Comparison of ENCODE assay signal across 8 cellular contexts in the genomic region with DNA sequence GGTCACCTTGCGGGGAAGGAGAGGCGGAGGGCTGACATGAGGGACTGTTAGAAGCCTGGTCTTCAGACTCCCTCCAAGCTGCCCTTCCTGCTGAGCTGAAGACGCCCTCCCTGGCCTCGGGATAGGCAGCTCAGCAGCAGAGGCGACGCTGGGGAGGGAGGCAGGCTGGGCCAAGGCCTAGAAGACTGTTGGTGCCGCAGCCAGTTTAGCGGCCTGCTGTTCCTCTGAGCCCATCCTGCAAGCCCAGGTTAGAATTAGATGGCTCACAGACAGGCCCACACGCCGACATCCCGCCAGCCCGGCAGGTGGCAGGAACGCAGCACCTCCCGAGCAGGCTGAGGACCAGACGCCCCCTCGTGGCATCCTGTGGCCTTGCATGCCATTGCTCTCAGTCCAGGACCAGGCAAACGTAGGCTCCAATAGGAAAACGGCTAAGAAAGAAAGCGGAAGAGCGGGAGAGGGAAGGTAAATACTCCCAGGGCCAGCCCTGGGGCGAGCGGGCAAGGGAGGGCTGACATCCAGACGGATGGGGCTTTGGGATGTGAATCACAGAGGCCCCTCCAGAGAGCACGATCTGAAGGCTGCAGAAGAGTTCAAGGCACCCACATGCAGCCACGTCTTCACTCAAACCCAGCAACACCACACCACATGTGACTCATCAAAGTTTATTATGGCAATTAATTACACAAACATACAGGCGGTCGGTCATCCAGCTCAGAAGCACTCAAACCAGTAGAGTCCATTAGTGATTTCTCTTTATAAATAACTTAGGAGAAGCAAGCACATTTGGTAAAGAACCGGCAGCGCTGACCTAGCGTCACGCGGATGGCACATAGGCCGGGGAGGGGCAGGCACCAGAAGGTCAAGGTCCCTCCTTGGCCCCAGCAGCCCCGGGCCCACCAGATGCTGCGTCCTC. TPM values are rescaled to one million over a fixed set of nuclear protein-coding genes. Genes with fewer than 3 reads are reported as not detected.
DNase-seq lines count a peak whose midpoint lies in the region; ATAC-seq and TF ChIP-seq lines count a peak whose summit lies in the region.

No MANE protein-coding gene starts in this region.

- ATAC-seq in HG03521 (IDR thresholded peaks at IDR 0.05; ENCODE audit: unreplicated experiment) (peak; percentile 83), mucosa of descending colon (peak; percentile 97)
- ATAC-seq in effector memory CD8-positive, alpha-beta T cell (replicated peaks), result peak; percentile 94

- peaks cover 11% of the 10 kb centered on the region for H3K4me1 ChIP-seq in mucosa of descending colon (ENCODE audit: low read depth)

- TF ChIP-seq CTCF in AG04449 (IDR thresholded peaks at IDR 0.05; ENCODE audit: insufficient read depth, low read length, missing control alignments) (peak; percentile 100), mucosa of descending colon (IDR thresholded peaks at IDR 0.05) (peak; percentile 99)

- intact Hi-C loops in mucosa of descending colon (cut with DNase I, micrococcal nuclease), result loop anchor here in 1 of 2 donors (10.0 kb wide), 1 partner anchor 55 kb away; no protein-coding TSS in a partner anchor

- H3K9me3 ChIP-seq in mucosa of descending colon, result no peaks in the 10 kb centered on the region

- peaks cover 4 to 6% of the 10 kb centered on the region in 2 donors for H3K4me1 Mint-ChIP-seq in effector memory CD8-positive, alpha-beta T cell (ENCODE audit: low read depth in 2 of 2)

- H3K36me3 Mint-ChIP-seq in effector memory CD8-positive, alpha-beta T cell (ENCODE audit: insufficient read depth), result peaks cover 50% of the 10 kb centered on the region

- DNase-seq in AG04449 (ENCODE audit: low read depth, low spot score), result peak; percentile 65
- DNase-seq in GM19240 (ENCODE audit: insufficient read length, low spot score), result peak; percentile 99
- peak; percentile 84 to 89 for DNase-seq in activated CD4-positive, alpha-beta T cell treated with anti-CD3 and anti-CD28 coated beads, Interleukin-2, amount 50 U/mL, for 24 hours (ENCODE audit: low read depth in 1 of 2, low spot score in 1 of 2)
- DNase-seq in effector memory CD8-positive, alpha-beta T cell, result peak; percentile 85 to 90 (median 87)
- DNase-seq in mucosa of descending colon, result peak; percentile 90 to 94 (median 94)
- DNase-seq in stimulated activated CD8-positive, alpha-beta memory T cell treated with anti-CD3 and anti-CD28 coated beads, Interleukin-4, amount 100 ng/mL, for 1 hour (ENCODE audit: low read depth in 2 of 2, low spot score in 1 of 2), result peak; percentile 81 to 84
- DNase-seq in NCI-H774 (lab: John Stamatoyannopoulos, UW), result no peak

- peak overlapping the region; percentile 41 to 49 for H3K4me3 Mint-ChIP-seq in effector memory CD8-positive, alpha-beta T cell

- no peaks in the 10 kb centered on the region for H3K9me3 Mint-ChIP-seq in effector memory CD8-positive, alpha-beta T cell

- H3K36me3 ChIP-seq in mucosa of descending colon (ENCODE audit: low read depth), result no peaks in the 10 kb centered on the region

- POLR2A ChIA-PET in AG04449 (lab: Yijun Ruan, JAX), result no interaction called here

- H3K27me3 Mint-ChIP-seq in effector memory CD8-positive, alpha-beta T cell, result no peaks in the 10 kb centered on the region

- H3K4me3 ChIP-seq in AG04449 (ENCODE audit: low read depth, low read length) (peak overlapping the region; percentile 36), mucosa of descending colon (no peak overlapping the region)

- CTCF ChIA-PET in AG04449 (lab: Yijun Ruan, JAX), result interaction anchor here (0.6 to 5.2 kb wide), 29 partner anchors 10 to 354 kb away, joined by 3 to 65 read pairs (median 5); a partner anchor contains a TSS

- peak overlapping the region; percentile 53 to 83 for H3K27ac Mint-ChIP-seq in effector memory CD8-positive, alpha-beta T cell

RNA-seq across cellular contexts. Expression of a gene that starts 27.6 kb away (rescaled TPM):
- 1 to 10 TPM; 1.2 to 3.4 (median 1.5) TPM for total RNA-seq in mucosa of descending colon

RNA-seq across cellular contexts. Expression of a gene that starts 31.4 kb away (rescaled TPM):
- total RNA-seq in mucosa of descending colon, result 10 to 100 TPM; 28.5 to 30.8 (median 28.5) TPM
